Comparison of ENCODE assay signal across 1 cellular context in the genomic region with DNA sequence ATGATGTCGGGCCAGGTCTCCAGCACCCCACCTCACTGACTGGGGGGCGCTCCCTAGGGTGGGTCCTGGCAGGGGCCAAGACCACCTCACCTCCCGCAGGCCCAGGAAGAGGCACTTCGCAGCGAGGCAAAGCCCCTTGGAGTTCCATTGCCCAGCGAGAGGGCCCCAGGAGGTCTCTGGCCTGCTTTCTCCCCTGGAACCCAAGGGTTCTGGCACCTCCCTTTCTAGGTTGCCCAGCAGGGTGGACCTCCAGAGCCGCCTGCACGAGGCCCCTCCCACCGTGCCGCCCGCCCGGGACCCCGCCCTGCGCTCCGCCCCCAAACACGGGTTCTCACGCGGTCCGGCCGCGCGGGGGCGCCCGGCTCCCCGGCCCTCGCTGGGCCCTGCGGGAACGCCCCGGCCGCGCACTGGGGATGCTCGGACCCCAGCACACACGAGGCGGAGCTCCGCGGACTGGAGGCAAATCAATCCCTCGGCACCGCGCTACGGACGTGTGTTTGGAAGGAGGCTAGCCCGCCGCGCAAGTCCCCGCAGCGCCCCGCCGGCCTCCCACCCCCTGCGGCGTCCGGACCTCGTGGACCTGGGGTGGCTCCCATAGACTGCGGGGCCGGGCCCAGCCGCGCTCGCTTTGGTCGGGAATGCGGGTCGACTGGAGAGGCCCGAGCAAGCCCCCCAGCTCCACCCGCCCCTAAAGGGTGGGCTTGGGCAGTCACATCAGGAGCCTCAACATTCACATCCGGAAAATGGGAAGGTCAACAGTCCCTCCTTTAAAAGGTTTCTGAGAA.
TF ChIP-seq lines count a peak whose summit lies in the region.

No MANE protein-coding gene starts in this region.

TF ChIP-seq in IMR-90, 13 proteins besides CTCF, POLR2A, EP300 and RAD21 (continued from another document):
- no peak for TF ChIP-seq USF2 (IDR thresholded peaks at IDR 0.05; ENCODE audit: low read depth, low read length)
- TF ChIP-seq MAFK (IDR thresholded peaks at IDR 0.05; ENCODE audit: low read depth, low read length), result no peak
